Comparison of ENCODE assay signal across 10 cellular contexts in genomic region chr10:110794808-110795207, GRCh38.
DNase-seq lines count a peak whose midpoint lies in the region; TF ChIP-seq lines count a peak whose summit lies in the region.
"Had no signal": no experiment of that assay in that cellular context is flagged by ENCODE, and none has a peak within 500 bp of the region (broad histone marks: within the 10 kb centered on the region; RNA-seq: fewer than 3 reads in every experiment).

No MANE protein-coding gene starts in this region.

- H3K27me3 Mint-ChIP-seq in HFFc6 (ENCODE audit: insufficient read depth): peaks cover 27% of the 10 kb centered on the region
- H3K27me3 Mint-ChIP-seq: activated naive CD8-positive, alpha-beta T cell had no signal

- H3K27ac ChIP-seq in angular gyrus (ENCODE audit: low read depth, low read length) (peak overlapping the region; percentile 73), smooth muscle cell (ENCODE audit: low read depth) (no peak overlapping the region), SJCRH30 (no peak overlapping the region)

- no peaks in the 10 kb centered on the region for H3K79me2 ChIP-seq in smooth muscle cell (ENCODE audit: low read depth)

- H3K27ac Mint-ChIP-seq in HFFc6: no peak overlapping the region
- H3K27ac Mint-ChIP-seq: activated naive CD8-positive, alpha-beta T cell had no signal

- peaks cover 13% of the 10 kb centered on the region for H3F3A ChIP-seq in smooth muscle cell (ENCODE audit: low read depth)

- H3K9me3 Mint-ChIP-seq in HFFc6: no peaks in the 10 kb centered on the region

- no peak for TF ChIP-seq CTCF in smooth muscle cell (IDR thresholded peaks at IDR 0.05; ENCODE audit: borderline replicate concordance, insufficient read depth, poor library complexity, severe bottlenecking)
- TF ChIP-seq CTCF in HFFc6 (IDR thresholded peaks at IDR 0.05): no peak

- no peaks in the 10 kb centered on the region for H3K36me3 Mint-ChIP-seq in HFFc6 (ENCODE audit: low read depth)
- H3K36me3 Mint-ChIP-seq: activated naive CD8-positive, alpha-beta T cell had no signal

- H3K9me3 ChIP-seq in smooth muscle cell (replicated peaks; ENCODE audit: low read depth): no peaks in the 10 kb centered on the region
- no peaks in the 10 kb centered on the region for H3K9me3 ChIP-seq in SJCRH30 (replicated peaks)

- no peak overlapping the region for H3K9ac ChIP-seq in smooth muscle cell (ENCODE audit: low read depth)

- peaks cover 16% of the 10 kb centered on the region for H3K4me1 Mint-ChIP-seq in HFFc6 (ENCODE audit: low read depth)

- H2AFZ ChIP-seq in smooth muscle cell (ENCODE audit: low read depth): peak overlapping the region; percentile 46

- no peak overlapping the region for H3K4me3 Mint-ChIP-seq in HFFc6
- H3K4me3 Mint-ChIP-seq: activated naive CD8-positive, alpha-beta T cell had no signal

- peaks cover 28% of the 10 kb centered on the region for H3K4me1 ChIP-seq in smooth muscle cell (ENCODE audit: low read depth)
- H3K4me1 ChIP-seq in SJCRH30: no peaks in the 10 kb centered on the region

- no peaks in the 10 kb centered on the region for H3K27me3 ChIP-seq in smooth muscle cell (ENCODE audit: low read depth)
- H3K27me3 ChIP-seq in SJCRH30: no peaks in the 10 kb centered on the region

- H3K36me3 ChIP-seq in smooth muscle cell (ENCODE audit: low read depth) (no peaks in the 10 kb centered on the region), SJCRH30 (peaks cover 16% of the 10 kb centered on the region)

- H3K4me3 ChIP-seq in smooth muscle cell (no peak overlapping the region), SJCRH30 (no peak overlapping the region)

- no peak overlapping the region for H3K4me2 ChIP-seq in smooth muscle cell

- 39% methylated on average over 4 of the region's 4 CpGs for WGBS in smooth muscle cell (ENCODE audit: low lambda C conversion rate)

- no peaks in the 10 kb centered on the region for H4K20me1 ChIP-seq in smooth muscle cell (ENCODE audit: low read depth)

- DNase-seq in NCI-H2029 (lab: John Stamatoyannopoulos, UW) (peak; percentile 90), inferior parietal cortex (ENCODE audit: extremely low spot score) (peak; percentile 61), smooth muscle cell (lab: John Stamatoyannopoulos, UW; ENCODE audit: unreplicated experiment) (no peak), HFFc6 (no peak), SJCRH30 (no peak)
- no peak for DNase-seq in activated naive CD4-positive, alpha-beta T cell (lab: John Stamatoyannopoulos, UW)
- DNase-seq: activated CD4-positive, alpha-beta T cell treated with anti-CD3 and anti-CD28 coated beads, Interleukin-2, amount 50 U/mL, for 1 hour; SIG-M5 had no signal

Comparison
In these comparisons a context has a peak if more than half of its experiments do, and no peak if none do; other contexts are left out.
1. DNase-seq: peak in NCI-H2029 (single experiment) and inferior parietal cortex (single experiment); none in smooth muscle cell (single experiment), HFFc6 (single experiment), SJCRH30 (0 of 2) and activated naive CD4-positive, alpha-beta T cell (0 of 4).